ENCODE assay signal across 20 cellular contexts in genomic region chr4:15320116-15320515, GRCh38.
DNase-seq lines count a peak whose midpoint lies in the region; ATAC-seq, FAIRE-seq and TF ChIP-seq lines count a peak whose summit lies in the region.
"Had no signal": no experiment of that assay in that cellular context is flagged by ENCODE, and none has a peak within 500 bp of the region (broad histone marks: within the 10 kb centered on the region; RNA-seq: fewer than 3 reads in every experiment).

No MANE protein-coding gene starts in this region.

- H2BK120ac ChIP-seq in IMR-90 (ENCODE audit: low read depth, low read length) (no peak overlapping the region), mesendoderm (ENCODE audit: low read depth, low read length) (no peak overlapping the region)

- TF ChIP-seq CTCF in IMR-90 (conservative IDR thresholded peaks at IDR 0.05; ENCODE audit: low read depth, low read length) (no peak), bronchial epithelial cell (IDR thresholded peaks at IDR 0.05; ENCODE audit: insufficient read depth, low read length, severe bottlenecking) (no peak), uterus (IDR thresholded peaks at IDR 0.05) (no peak)

- H2AFZ ChIP-seq in IMR-90 (replicated peaks; ENCODE audit: low read length, poor library complexity) = no peak overlapping the region

- H3K4ac ChIP-seq in IMR-90 (ENCODE audit: low read depth, low read length) (0 out of 2 replicates have a peak overlapping the region, but pooled peaks have one; percentile 32), mesendoderm (ENCODE audit: low read depth, low read length) (no peak overlapping the region)

- TF ChIP-seq POLR2A in IMR-90 (IDR thresholded peaks at IDR 0.05; ENCODE audit: low read depth, low read length) = no peak
- TF ChIP-seq POLR2A in uterus (IDR thresholded peaks at IDR 0.05) = no peak

- no peak for TF ChIP-seq RAD21 in IMR-90 (IDR thresholded peaks at IDR 0.05; ENCODE audit: low read length)

- H3K4me1 ChIP-seq in IMR-90 (ENCODE audit: control insufficient read depth, insufficient read depth, low read length) = peaks cover 6% of the 10 kb centered on the region; the same call in 1 of the 2 replicates
- no peaks in the 10 kb centered on the region for H3K4me1 ChIP-seq in mesendoderm (ENCODE audit: control insufficient read depth, low read depth, low read length)
- no peaks in the 10 kb centered on the region for H3K4me1 ChIP-seq in uterus
- H3K4me1 ChIP-seq: Caco-2 had no signal

- no peak overlapping the region for H3K18ac ChIP-seq in IMR-90 (ENCODE audit: low read depth, low read length)
- H3K18ac ChIP-seq in mesendoderm (ENCODE audit: low read length) = no peak overlapping the region

- H3K27me3 ChIP-seq in IMR-90 (ENCODE audit: control insufficient read depth, insufficient read depth, low read length) (no peaks in the 10 kb centered on the region), bronchial epithelial cell (ENCODE audit: control insufficient read depth, insufficient read depth, low read length) (peaks cover 2% of the 10 kb centered on the region), mesendoderm (ENCODE audit: insufficient read depth, low read length, poor library complexity) (no peaks in the 10 kb centered on the region), uterus (no peaks in the 10 kb centered on the region)

- no TSS peak for BruUV-seq in IMR-90 (replicated peaks; lab: Mats Ljungman, UMichigan)

- H3K9me3 ChIP-seq in IMR-90 (ENCODE audit: control insufficient read depth, insufficient read depth, low read length) (no peaks in the 10 kb centered on the region), uterus (no peaks in the 10 kb centered on the region)
- H3K9me3 ChIP-seq: Caco-2 had no signal

- ATAC-seq in IMR-90 (ENCODE audit: low read depth) (0 out of 2 replicates have a peak, but pooled peaks have one; percentile 6), Right ventricle myocardium inferior (no peak), GM18502 (IDR thresholded peaks at IDR 0.05; ENCODE audit: poor library complexity, unreplicated experiment) (no peak)
- ATAC-seq: HCT116, HepG2 had no signal

- H3K23ac ChIP-seq in IMR-90 (ENCODE audit: low read depth, low read length) = no peak overlapping the region
- H3K23ac ChIP-seq in mesendoderm (ENCODE audit: low read length) = no peak overlapping the region

- in situ Hi-C loops in IMR-90 (cut with MboI; ENCODE audit: low sequenced_read_pairs) = no loop called here

- POLR2A ChIA-PET in IMR-90 (lab: Charles Lee; ENCODE audit: unreplicated experiment) = no interaction called here

- H2BK5ac ChIP-seq in IMR-90 (ENCODE audit: low read depth, low read length, poor library complexity, severe bottlenecking) = no peak overlapping the region
- H2BK5ac ChIP-seq in mesendoderm (ENCODE audit: low read length) = no peak overlapping the region

- H2BK15ac ChIP-seq in IMR-90 (ENCODE audit: low read depth, low read length) = peak overlapping the region; percentile 37; the same call in 1 of the 3 replicates
- H2BK15ac ChIP-seq in mesendoderm (replicated peaks; ENCODE audit: low read depth) = no peak overlapping the region

- H3K4me2 ChIP-seq in IMR-90 (ENCODE audit: low read depth, low read length) = no peak overlapping the region
- H3K4me2 ChIP-seq in mesendoderm (ENCODE audit: low read length) = no peak overlapping the region

- H3K56ac ChIP-seq in IMR-90 (ENCODE audit: extremely low read depth, insufficient read depth, low read length) (no peak overlapping the region), mesendoderm (ENCODE audit: low read length) (no peak overlapping the region)

- H3K14ac ChIP-seq in IMR-90 (replicated peaks; ENCODE audit: low read depth, low read length) = 0 out of 2 replicates have a peak overlapping the region, but pooled peaks have one; percentile 29

- no peak for FAIRE-seq in bronchial epithelial cell (lab: Jason Lieb, UNC)
- FAIRE-seq: A204.1, D721Med, GM12892, HepG2 had no signal

- peak overlapping the region; percentile 29; the same call in 1 of the 2 replicates for H2BK20ac ChIP-seq in IMR-90 (ENCODE audit: low read depth, low read length)

- H4K20me1 ChIP-seq in IMR-90 (ENCODE audit: insufficient read depth, low read length) = no peaks in the 10 kb centered on the region

- H3K9ac ChIP-seq in IMR-90 (ENCODE audit: low read depth, low read length) (no peak overlapping the region), mesendoderm (ENCODE audit: low read length) (no peak overlapping the region)

- no peak overlapping the region for H4K5ac ChIP-seq in IMR-90 (ENCODE audit: low read depth, low read length)
- no peak overlapping the region for H4K5ac ChIP-seq in mesendoderm (ENCODE audit: low read length)

- no peaks in the 10 kb centered on the region for H3K36me3 ChIP-seq in IMR-90 (ENCODE audit: control insufficient read depth, insufficient read depth, low read length)
- no peaks in the 10 kb centered on the region for H3K36me3 ChIP-seq in bronchial epithelial cell (ENCODE audit: control insufficient read depth, insufficient read depth, low read length)
- H3K36me3 ChIP-seq in mesendoderm (ENCODE audit: control insufficient read depth, insufficient read depth, low read length) = no peaks in the 10 kb centered on the region
- no peaks in the 10 kb centered on the region for H3K36me3 ChIP-seq in uterus

- H4K91ac ChIP-seq in IMR-90 (ENCODE audit: insufficient read depth, low read depth, low read length) = no peak overlapping the region

- CTCF ChIA-PET in IMR-90 (lab: Yijun Ruan, JAX) = no interaction called here

- WGBS in IMR-90 (ENCODE audit: extremely low coverage in 2 of 2, insufficient read length in 1 of 2), 2 experiments = no CpG with 5 or more reads among the region's 1 CpG
- WGBS in mesendoderm (ENCODE audit: extremely low coverage, insufficient coverage, low lambda C conversion rate) = no CpG with 5 or more reads among the region's 1 CpG

- dilution Hi-C loops in IMR-90 (cut with HindIII; ENCODE audit: low sequenced_read_pairs, unreplicated experiment) = no loop called here

- no peak overlapping the region for H2AK9ac ChIP-seq in IMR-90 (replicated peaks; ENCODE audit: low read depth, low read length, poor library complexity)

- intact Hi-C loops in IMR-90 (cut with micrococcal nuclease) = no loop called here
- intact Hi-C loops in Right ventricle myocardium inferior (cut with DNase I) = no loop called here
- intact Hi-C loops in uterus (cut with DNase I; ENCODE audit: low total_unique reads) = no loop called here

- no peaks in the 10 kb centered on the region for H3K79me1 ChIP-seq in IMR-90 (ENCODE audit: low read depth in 1 of 2, low read length in 2 of 2)
- H3K79me1 ChIP-seq in mesendoderm (ENCODE audit: low read length) = no peaks in the 10 kb centered on the region

- no peaks in the 10 kb centered on the region for H3K9me1 ChIP-seq in IMR-90 (ENCODE audit: insufficient read depth, low read length)

- H2AK5ac ChIP-seq in IMR-90 (ENCODE audit: low read depth, low read length) (peak overlapping the region; percentile 31; the same call in 1 of the 2 replicates), mesendoderm (ENCODE audit: low read length) (no peak overlapping the region)

- H3K27ac ChIP-seq in IMR-90 (ENCODE audit: insufficient read depth, low read length) (no peak overlapping the region), mesendoderm (ENCODE audit: low read depth, low read length) (no peak overlapping the region), uterus (no peak overlapping the region)
- H3K27ac ChIP-seq: C4-2B had no signal

- no peaks in the 10 kb centered on the region for H3K79me2 ChIP-seq in mesendoderm (ENCODE audit: control insufficient read depth, insufficient read depth, low read length)

- DNase-seq in IMR-90 (no peak), bronchial epithelial cell (ENCODE audit: low read depth) (peak; percentile 21), mesendoderm (peak; percentile 27), Right ventricle myocardium inferior (ENCODE audit: missing footprints) (no peak), uterus (no peak)
- DNase-seq: ACHN; AML-193; Caco-2; CD4-positive, alpha-beta T cell; GDM1; GOT3; H7; HFFc6 had no signal

- H3K4me3 ChIP-seq in IMR-90 (ENCODE audit: insufficient read depth, low read depth, low read length) = no peak overlapping the region
- no peak overlapping the region for H3K4me3 ChIP-seq in bronchial epithelial cell (ENCODE audit: low read depth, low read length)
- H3K4me3 ChIP-seq in mesendoderm (ENCODE audit: low read length) = no peak overlapping the region
- H3K4me3 ChIP-seq in uterus = no peak overlapping the region

- H4K8ac ChIP-seq in IMR-90 (ENCODE audit: low read depth in 2 of 2, low read length in 2 of 2) = no peak overlapping the region
- no peak overlapping the region for H4K8ac ChIP-seq in mesendoderm (ENCODE audit: low read depth, low read length)

TF ChIP-seq in IMR-90, 13 proteins besides CTCF, POLR2A, EP300 and RAD21:
- TF ChIP-seq USF2 (IDR thresholded peaks at IDR 0.05; ENCODE audit: low read depth, low read length) (no peak), MAZ (IDR thresholded peaks at IDR 0.05; ENCODE audit: borderline replicate concordance, low read depth, low read length) (no peak), RFX5 (IDR thresholded peaks at IDR 0.05; ENCODE audit: low read depth, low read length) (no peak), CEBPB (IDR thresholded peaks at IDR 0.05; ENCODE audit: low read depth, low read length) (no peak)

Comparison
In these comparisons a context has a peak if more than half of its experiments do, and no peak if none do; other contexts are left out.
1. DNase-seq: peak in bronchial epithelial cell (single experiment) and mesendoderm (single experiment); none in IMR-90 (single experiment), Right ventricle myocardium inferior (single experiment) and uterus (0 of 2).